ENCODE assay signal across 11 cellular contexts in genomic region chr17:42484304-42484703, GRCh38. TPM values are rescaled to one million over a fixed set of nuclear protein-coding genes. Genes with fewer than 3 reads are reported as not detected.
A peak's percentile ranks its signal among the peaks of the same experiment; 100 is the strongest.
DNase-seq lines count a peak whose midpoint lies in the region; ATAC-seq, FAIRE-seq and TF ChIP-seq lines count a peak whose summit lies in the region.
"Had no signal": no experiment of that assay in that cellular context is flagged by ENCODE, and none has a peak within 500 bp of the region (broad histone marks: within the 10 kb centered on the region; RNA-seq: fewer than 3 reads in every experiment).

No MANE protein-coding gene starts in this region.

- H3K9me3 ChIP-seq in astrocyte (ENCODE audit: insufficient read depth, low read depth, low read length) = no peaks in the 10 kb centered on the region
- H3K9me3 ChIP-seq: tibial nerve had no signal

- H3K4me3 ChIP-seq in astrocyte (ENCODE audit: insufficient read depth, low read depth, low read length) = no peak overlapping the region
- H3K4me3 ChIP-seq: tibial nerve had no signal

- intact Hi-C loops in posterior vena cava (cut with DNase I) = no loop called here

- no peak for FAIRE-seq in astrocyte (lab: Jason Lieb, UNC)

- TF ChIP-seq CTCF in GM10266 (IDR thresholded peaks at IDR 0.05; ENCODE audit: control insufficient read depth, insufficient read depth, low read depth, missing control alignments) (no peak), astrocyte (IDR thresholded peaks at IDR 0.05; ENCODE audit: insufficient read depth, low read depth, low read length) (no peak)

- DNase-seq in GM10266 (ENCODE audit: extremely low spot score) = peak; percentile 18
- DNase-seq in activated CD4-positive, alpha-beta T cell treated with anti-CD3 and anti-CD28 coated beads for 48 hours = peak; percentile 82
- no peak for DNase-seq in astrocyte (ENCODE audit: low read depth)
- DNase-seq in stimulated activated CD4-positive, alpha-beta T cell treated with anti-CD3 and anti-CD28 coated beads, Interleukin-2, amount 100 ng/mL, for 24 hours = peak; percentile 66 to 73
- no peak for DNase-seq in retina
- no peak for DNase-seq in posterior vena cava (ENCODE audit: low spot score)
- DNase-seq in NCI-H524 treated with DMSO at 0.1 percent for 48 hours (lab: John Stamatoyannopoulos, UW) = no peak
- DNase-seq: COR-L47 had no signal

- peaks cover 4% of the 10 kb centered on the region for H3K4me1 ChIP-seq in astrocyte (ENCODE audit: insufficient read depth, low read length)
- H3K4me1 ChIP-seq: tibial nerve had no signal

- no peak overlapping the region for H2AFZ ChIP-seq in astrocyte (ENCODE audit: low read depth, low read length)

- no peak for ATAC-seq in GM19463 (IDR thresholded peaks at IDR 0.05; ENCODE audit: unreplicated experiment)
- ATAC-seq: Panc1 had no signal

- H3K27me3 ChIP-seq in astrocyte (ENCODE audit: insufficient read depth, low read length) = no peaks in the 10 kb centered on the region
- H3K27me3 ChIP-seq: tibial nerve had no signal

- peaks cover 11% of the 10 kb centered on the region for H3K36me3 ChIP-seq in astrocyte (ENCODE audit: insufficient read depth, low read length)

- H3K4me2 ChIP-seq in astrocyte (ENCODE audit: low read length) = no peak overlapping the region

- no peaks in the 10 kb centered on the region for H3K9me3 Mint-ChIP-seq in astrocyte (ENCODE audit: unreplicated experiment)

- peaks cover 6% of the 10 kb centered on the region for H3K4me1 Mint-ChIP-seq in astrocyte (ENCODE audit: low read depth, unreplicated experiment)

- H4K20me1 ChIP-seq in astrocyte (ENCODE audit: insufficient read depth, low read length) = no peaks in the 10 kb centered on the region

- H3K36me3 Mint-ChIP-seq in astrocyte (ENCODE audit: low read depth, unreplicated experiment) = peaks cover 24% of the 10 kb centered on the region

- no peak overlapping the region for H3K27ac ChIP-seq in astrocyte (ENCODE audit: low read depth, low read length)
- H3K27ac ChIP-seq: tibial nerve had no signal

- peak overlapping the region; percentile 47 for H3K27ac Mint-ChIP-seq in astrocyte (ENCODE audit: unreplicated experiment)

- H3K4me3 Mint-ChIP-seq in astrocyte (ENCODE audit: unreplicated experiment) = no peak overlapping the region

- no peak overlapping the region for H3K9ac ChIP-seq in astrocyte (ENCODE audit: low read length)

- H3K79me2 ChIP-seq in astrocyte (ENCODE audit: insufficient read depth, low read length) = no peaks in the 10 kb centered on the region

- H3K27me3 Mint-ChIP-seq in astrocyte (ENCODE audit: low read depth, unreplicated experiment) = no peaks in the 10 kb centered on the region

RNA-seq across cellular contexts. Expression of gene ATP6V0A1, which starts 25.6 kb away (rescaled TPM):
- total RNA-seq in astrocyte (75.8 and 78.6 TPM in 2 replicates), posterior vena cava (10 to 100 TPM; 69.6 to 70.1 TPM)

RNA-seq across cellular contexts. Expression of gene NAGLU, which starts 51.7 kb away (rescaled TPM):
- total RNA-seq in astrocyte (19.3 and 25.9 TPM in 2 replicates), posterior vena cava (10 to 100 TPM; 27.1 to 36.0 TPM)

Comparison
In these comparisons a context has a peak if more than half of its experiments do, and no peak if none do; other contexts are left out.
1. DNase-seq: peak in GM10266 (single experiment), activated CD4-positive, alpha-beta T cell treated with anti-CD3 and anti-CD28 coated beads for 48 hours (single experiment) and stimulated activated CD4-positive, alpha-beta T cell treated with anti-CD3 and anti-CD28 coated beads, Interleukin-2, amount 100 ng/mL, for 24 hours (2 of 2); none in astrocyte (single experiment), retina (single experiment), posterior vena cava (single experiment) and NCI-H524 treated with DMSO at 0.1 percent for 48 hours (single experiment).